ENCODE assay signal across 9 cellular contexts in genomic region chr16:56637814-56638750, GRCh38. TPM values are rescaled to one million over a fixed set of nuclear protein-coding genes. Genes with fewer than 3 reads are reported as not detected.
DNase-seq lines count a peak whose midpoint lies in the region; ATAC-seq, FAIRE-seq and TF ChIP-seq lines count a peak whose summit lies in the region.
"Had no signal": no experiment of that assay in that cellular context is flagged by ENCODE, and none has a peak within 500 bp of the region (broad histone marks: within the 10 kb centered on the region; RNA-seq: fewer than 3 reads in every experiment).

Gene MT1A (plus strand): TSS chr16:56638666. CDS start chr16:56638739, 73 bp downstream.

- H3K4me1 ChIP-seq in cardiac muscle cell (ENCODE audit: low read depth) (no peaks in the 10 kb centered on the region), pancreas (peaks cover 0 to 10% (median 8%) of the 10 kb centered on the region in 3 donors)

- TF ChIP-seq CTCF in cardiac muscle cell (IDR thresholded peaks at IDR 0.05; ENCODE audit: low read depth, low read length) (no peak), pancreas (IDR thresholded peaks at IDR 0.05) (no peak)

- ATAC-seq in activated T-cell treated with anti-CD3 and anti-CD28 coated beads, Interleukin-2, amount 50 U/mL, for 72 hours (replicated peaks in 1 of 2) = peak; percentile 62 to 70
- peak; percentile 83 to 90 (median 88) for ATAC-seq in pancreas
- no peak for ATAC-seq in GM18873 (IDR thresholded peaks at IDR 0.05; ENCODE audit: low FRiP score, unreplicated experiment)

- WGBS in pancreas, 2 donors = 14 to 25% methylated on average over 61 to 68 of the region's 68 CpGs

- intact Hi-C loops in pancreas (cut with DNase I) = no loop called here

- H3K27me3 Mint-ChIP-seq in activated T-cell treated with anti-CD3 and anti-CD28 coated beads, Interleukin-2, amount 50 U/mL, for 72 hours (ENCODE audit: low read depth) = peaks cover 82% of the 10 kb centered on the region

- peak within 1 kb of the TSS; percentile 84 for H3K4me3 Mint-ChIP-seq in activated T-cell treated with anti-CD3 and anti-CD28 coated beads, Interleukin-2, amount 50 U/mL, for 72 hours

- H3K27ac Mint-ChIP-seq in activated T-cell treated with anti-CD3 and anti-CD28 coated beads, Interleukin-2, amount 50 U/mL, for 72 hours = no peak within 1 kb of the TSS

- no peaks in the 10 kb centered on the region for H3K9me3 Mint-ChIP-seq in activated T-cell treated with anti-CD3 and anti-CD28 coated beads, Interleukin-2, amount 50 U/mL, for 72 hours

- H3K9me3 ChIP-seq in cardiac muscle cell (ENCODE audit: low read depth) (no peaks in the 10 kb centered on the region), pancreas (no peaks in the 10 kb centered on the region)

- FAIRE-seq in pancreas (lab: Jason Lieb, UNC) = no peak

- DNase-seq in EL (peak; percentile 59), cardiac muscle cell (ENCODE audit: low read depth in 1 of 2, low spot score in 1 of 2) (peak; percentile 65 to 69), pancreas (peak; percentile 79 to 90 (median 83)), AML-193 (lab: John Stamatoyannopoulos, UW) (no peak), NCI-H2107 (lab: John Stamatoyannopoulos, UW) (no peak)
- peak; percentile 48 to 58 for DNase-seq in activated T-cell treated with anti-CD3 and anti-CD28 coated beads, Interleukin-2, amount 50 U/mL, for 72 hours
- no peak for DNase-seq in activated CD4-positive, CD25-positive, alpha-beta regulatory T cell (lab: John Stamatoyannopoulos, UW)

- H3K27ac ChIP-seq in cardiac muscle cell (no peak within 1 kb of the TSS), pancreas (peak within 1 kb of the TSS in 1 of 4 donors; percentile 50)
- H3K27ac ChIP-seq: HL-60 had no signal

- H3K36me3 Mint-ChIP-seq in activated T-cell treated with anti-CD3 and anti-CD28 coated beads, Interleukin-2, amount 50 U/mL, for 72 hours (ENCODE audit: insufficient read depth in 2 of 2) = no peaks in the 10 kb centered on the region

- H3K4me3 ChIP-seq in cardiac muscle cell = peak within 1 kb of the TSS; percentile 36
- H3K4me3 ChIP-seq in pancreas = peak within 1 kb of the TSS; percentile 14 to 53 (median 32)

- H3K36me3 ChIP-seq in cardiac muscle cell (no peaks in the 10 kb centered on the region), pancreas (no peaks in the 10 kb centered on the region)

- peaks cover 48% of the 10 kb centered on the region for H3K4me1 Mint-ChIP-seq in activated T-cell treated with anti-CD3 and anti-CD28 coated beads, Interleukin-2, amount 50 U/mL, for 72 hours (ENCODE audit: low read depth)

- H3K27me3 ChIP-seq in cardiac muscle cell (peaks cover 100% of the 10 kb centered on the region), pancreas (no peaks in the 10 kb centered on the region)

RNA-seq across cellular contexts. Expression of gene MT1A, which starts in this region (rescaled TPM):
- 1 to 10 TPM in 1 of 2 donors, under 1 TPM in 1; 0.74 to 1.5 TPM for total RNA-seq in activated T-cell treated with anti-CD3 and anti-CD28 coated beads, Interleukin-2, amount 50 U/mL, for 72 hours
- total RNA-seq in cardiac muscle cell (not detected in 2 replicates), pancreas (1 to 10 TPM; 1.6 to 6.6 (median 4.0) TPM)
- polyA plus RNA-seq in cardiac muscle cell (not detected in 2 replicates), pancreas (10 to 100 TPM; 15.0 to 66.7 TPM)

Comparison
In these comparisons a context has a peak if more than half of its experiments do, and no peak if none do; other contexts are left out.
1. RNA of gene MT1A (polyA plus RNA-seq): 15.0 to 66.7 TPM in pancreas; not detected in cardiac muscle cell; every median in the first group is over 10 times any median in the second.
2. Peak in DNase-seq and H3K4me3 ChIP-seq in cardiac muscle cell; RNA of the gene not detected or under 1 TPM.
3. DNase-seq: peak in EL (single experiment), activated T-cell treated with anti-CD3 and anti-CD28 coated beads, Interleukin-2, amount 50 U/mL, for 72 hours (2 of 2) and pancreas (6 of 6); none in activated CD4-positive, CD25-positive, alpha-beta regulatory T cell (0 of 4), AML-193 (0 of 2) and NCI-H2107 (single experiment).